8 cellular contexts compared by ENCODE assay signal in genomic region chr11:65182258-65183170, GRCh38. TPM values are rescaled to one million over a fixed set of nuclear protein-coding genes. Genes with fewer than 3 reads are reported as not detected.
DNase-seq lines count a peak whose midpoint lies in the region; ATAC-seq and FAIRE-seq lines count a peak whose summit lies in the region.

No MANE protein-coding gene starts in this region.

- H3K4me1 Mint-ChIP-seq in activated naive CD8-positive, alpha-beta T cell treated with anti-CD3 and anti-CD28 coated beads, Interleukin-2, amount 10 ng/mL, durations not matched to agents 7 days and 5 days = peaks cover 17% of the 10 kb centered on the region

- no peak for FAIRE-seq in RCC 7860 (lab: Jason Lieb, UNC)

- in situ Hi-C loops in G401 (cut with HindIII; ENCODE audit: low sequenced_read_pairs) = no loop called here

- intact Hi-C loops in right cardiac atrium (cut with DNase I) = no loop called here
- intact Hi-C loops in sciatic nerve (cut with DNase I) = no loop called here

- DNase-seq in G401 (ENCODE audit: low spot score) (peak; percentile 78), M059J (ENCODE audit: low read depth) (peak; percentile 42), right cardiac atrium (peak in 2 of 3 donors; percentile 72 to 73), sciatic nerve (ENCODE audit: low spot score) (peak; percentile 72), RCC 7860 (ENCODE audit: low spot score) (no peak)
- DNase-seq in activated naive CD8-positive, alpha-beta T cell treated with anti-CD3 and anti-CD28 coated beads, Interleukin-2, amount 10 ng/mL, durations not matched to agents 7 days and 5 days = no peak

- peak overlapping the region; percentile 98 for H3K4me3 Mint-ChIP-seq in activated naive CD8-positive, alpha-beta T cell treated with anti-CD3 and anti-CD28 coated beads, Interleukin-2, amount 10 ng/mL, durations not matched to agents 7 days and 5 days

- H3K9me3 Mint-ChIP-seq in activated naive CD8-positive, alpha-beta T cell treated with anti-CD3 and anti-CD28 coated beads, Interleukin-2, amount 10 ng/mL, durations not matched to agents 7 days and 5 days = no peaks in the 10 kb centered on the region

- 39% methylated on average over 23 of the region's 23 CpGs for WGBS in right cardiac atrium

- H3K4me1 ChIP-seq in right cardiac atrium (ENCODE audit: control insufficient read depth, insufficient read depth, low read length) = no peaks in the 10 kb centered on the region

- peak overlapping the region; percentile 85 for H3K4me3 ChIP-seq in right cardiac atrium (ENCODE audit: low read length)

- POLR2A ChIA-PET in activated naive CD8-positive, alpha-beta T cell treated with anti-CD3 and anti-CD28 coated beads, Interleukin-2, amount 10 ng/mL, durations not matched to agents 7 days and 5 days (lab: Charles Lee) = interaction anchor here (0.6 to 4.5 kb wide), 10 partner anchors 13 to 170 kb away, joined by 3 to 30 read pairs (median 9); partner anchors contain the start of genes DPF2, FAU, MRPL49 and POLA2

- peak; percentile 16 for ATAC-seq in activated naive CD8-positive, alpha-beta T cell treated with anti-CD3 and anti-CD28 coated beads, Interleukin-2, amount 10 ng/mL, durations not matched to agents 7 days and 5 days (ENCODE audit: low read depth)
- ATAC-seq in right cardiac atrium (peak; percentile 36 to 51), sciatic nerve (peak; percentile 49), GM19397 (IDR thresholded peaks at IDR 0.05; ENCODE audit: unreplicated experiment) (no peak), HG03280 (IDR thresholded peaks at IDR 0.05; ENCODE audit: unreplicated experiment) (no peak)

- H3K27ac ChIP-seq in right cardiac atrium (ENCODE audit: low read length) = peak overlapping the region; percentile 69

- peak overlapping the region; percentile 71 for H3K27ac Mint-ChIP-seq in activated naive CD8-positive, alpha-beta T cell treated with anti-CD3 and anti-CD28 coated beads, Interleukin-2, amount 10 ng/mL, durations not matched to agents 7 days and 5 days

- peaks cover 9% of the 10 kb centered on the region for H3K36me3 Mint-ChIP-seq in activated naive CD8-positive, alpha-beta T cell treated with anti-CD3 and anti-CD28 coated beads, Interleukin-2, amount 10 ng/mL, durations not matched to agents 7 days and 5 days

- peaks cover 4% of the 10 kb centered on the region for H3K27me3 Mint-ChIP-seq in activated naive CD8-positive, alpha-beta T cell treated with anti-CD3 and anti-CD28 coated beads, Interleukin-2, amount 10 ng/mL, durations not matched to agents 7 days and 5 days

- no peaks in the 10 kb centered on the region for H3K27me3 ChIP-seq in right cardiac atrium (ENCODE audit: control insufficient read depth, insufficient read depth)

- H3K9me3 ChIP-seq in right cardiac atrium (ENCODE audit: control insufficient read depth, low read length) = no peaks in the 10 kb centered on the region

RNA-seq across cellular contexts. Expression of gene CAPN1, which starts 0.8 kb away (rescaled TPM):
- total RNA-seq in G401 (2014; rRNA removed; shearing (Covaris generic)) = 76.6 and 128 TPM in 2 replicates
- 208 and 246 TPM in 2 replicates for total RNA-seq in M059J (2014; rRNA removed; shearing (Covaris generic))
- 100 to 1,000 TPM; 164 to 174 TPM for total RNA-seq in activated naive CD8-positive, alpha-beta T cell treated with anti-CD3 and anti-CD28 coated beads, Interleukin-2, amount 10 ng/mL, durations not matched to agents 7 days and 5 days
- total RNA-seq in right cardiac atrium (100 to 1,000 TPM in 2 of 4 donors, 10 to 100 TPM in 2; 95.7 to 102 (median 98.8) TPM), sciatic nerve (125 TPM)
- polyA plus RNA-seq in right cardiac atrium = 74.4 TPM

RNA-seq across cellular contexts. Expression of gene SPDYC, which starts 12.5 kb away (rescaled TPM):
- total RNA-seq in G401 (2014; rRNA removed; shearing (Covaris generic)) = 2.0 and 3.4 TPM in 2 replicates
- total RNA-seq in M059J (2014; rRNA removed; shearing (Covaris generic)) = not detected in 2 replicates
- not detected for total RNA-seq in activated naive CD8-positive, alpha-beta T cell treated with anti-CD3 and anti-CD28 coated beads, Interleukin-2, amount 10 ng/mL, durations not matched to agents 7 days and 5 days
- not detected for total RNA-seq in right cardiac atrium
- not detected for polyA plus RNA-seq in right cardiac atrium
- not detected for total RNA-seq in sciatic nerve

RNA-seq across cellular contexts. Expression of gene SYVN1, which starts 48.2 kb away (rescaled TPM):
- 6.9 and 16.3 TPM in 2 replicates for total RNA-seq in G401 (2014; rRNA removed; shearing (Covaris generic))
- total RNA-seq in M059J (2014; rRNA removed; shearing (Covaris generic)) = 27.0 and 37.8 TPM in 2 replicates
- total RNA-seq in activated naive CD8-positive, alpha-beta T cell treated with anti-CD3 and anti-CD28 coated beads, Interleukin-2, amount 10 ng/mL, durations not matched to agents 7 days and 5 days = 10 to 100 TPM; 43.4 to 45.1 TPM
- total RNA-seq in right cardiac atrium (10 to 100 TPM; 28.5 to 40.7 (median 32.8) TPM), sciatic nerve (75.9 TPM)
- polyA plus RNA-seq in right cardiac atrium = 17.4 TPM

Comparison
In these comparisons a context has a peak if more than half of its experiments do, and no peak if none do; other contexts are left out.
1. DNase-seq: peak in G401 (single experiment), M059J (single experiment), right cardiac atrium (2 of 3) and sciatic nerve (single experiment); none in activated naive CD8-positive, alpha-beta T cell treated with anti-CD3 and anti-CD28 coated beads, Interleukin-2, amount 10 ng/mL, durations not matched to agents 7 days and 5 days (single experiment) and RCC 7860 (single experiment).
2. ATAC-seq: peak in activated naive CD8-positive, alpha-beta T cell treated with anti-CD3 and anti-CD28 coated beads, Interleukin-2, amount 10 ng/mL, durations not matched to agents 7 days and 5 days (single experiment), right cardiac atrium (2 of 2) and sciatic nerve (single experiment); none in GM19397 (single experiment) and HG03280 (single experiment).